ENCODE assay signal across 28 cellular contexts in the genomic region with DNA sequence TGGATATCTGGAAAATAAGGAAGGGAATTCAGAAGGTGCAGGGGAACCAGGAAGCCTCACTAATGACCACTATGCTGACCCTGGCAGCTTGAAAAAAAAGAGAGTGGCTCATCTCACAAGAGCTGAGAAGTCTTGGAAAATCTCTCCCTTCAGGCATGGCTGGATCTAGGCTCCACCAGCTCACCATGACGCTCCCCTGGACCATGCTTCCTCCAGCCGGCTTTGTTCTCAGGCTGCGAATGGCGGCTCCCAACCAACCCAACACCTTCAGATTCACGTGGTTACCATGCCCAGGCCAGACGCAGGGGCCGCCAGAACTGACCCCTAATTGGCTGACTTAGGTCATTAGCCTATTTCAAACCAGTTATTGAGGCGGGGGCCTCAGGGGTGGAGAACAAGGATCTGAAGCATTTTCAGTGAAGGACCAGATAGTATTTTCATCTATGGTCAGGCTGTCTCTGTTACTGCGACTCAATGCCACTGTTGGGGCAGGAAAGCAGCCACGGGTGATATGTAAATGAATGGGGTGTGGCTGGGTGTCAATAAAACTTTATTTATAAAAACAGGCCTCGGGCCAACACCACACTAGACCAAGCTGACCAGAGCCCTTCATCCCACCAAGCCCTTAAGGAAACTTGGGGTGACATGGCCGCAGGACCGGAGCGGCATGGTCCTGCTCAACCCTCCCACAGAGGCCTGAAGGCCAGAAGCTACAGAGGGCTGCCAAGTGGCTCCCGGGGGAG.
DNase-seq lines count a peak whose midpoint lies in the region; ATAC-seq, FAIRE-seq and TF ChIP-seq lines count a peak whose summit lies in the region.
"Had no signal": no experiment of that assay in that cellular context is flagged by ENCODE, and none has a peak within 500 bp of the region (broad histone marks: within the 10 kb centered on the region; RNA-seq: fewer than 3 reads in every experiment).

No MANE protein-coding gene starts in this region.

- H2AFZ ChIP-seq in astrocyte (ENCODE audit: low read depth, low read length) (no peak overlapping the region), K562 (ENCODE audit: low read depth, low read length) (no peak overlapping the region)
- H2AFZ ChIP-seq: GM23338 had no signal

- H3K9ac ChIP-seq in astrocyte (ENCODE audit: low read length) (no peak overlapping the region), K562 (ENCODE audit: insufficient read depth in 1 of 2, low read depth in 2 of 2, low read length in 2 of 2) (no peak overlapping the region), kidney (ENCODE audit: low read length in 2 of 2) (no peak overlapping the region)
- H3K9ac ChIP-seq: BLaER1 treated with 17β-estradiol and CSF1 and Interleukin-3, amounts not matched to agents 10 nM and 100 nM had no signal

- H3K9me3 Mint-ChIP-seq in astrocyte (ENCODE audit: unreplicated experiment), result peaks cover 6% of the 10 kb centered on the region
- H3K9me3 Mint-ChIP-seq: CD4-positive, alpha-beta T cell; CD8-positive, alpha-beta memory T cell; GM23338 had no signal

- TF ChIP-seq CTCF in astrocyte (IDR thresholded peaks at IDR 0.05; ENCODE audit: insufficient read depth, low read depth, low read length) (no peak), K562 (IDR thresholded peaks at IDR 0.05 in 2 of 3, conservative IDR thresholded peaks at IDR 0.05 in 1 of 3; ENCODE audit: insufficient read depth in 2 of 3, low read depth in 1 of 3, low read length in 3 of 3) (no peak), kidney (IDR thresholded peaks at IDR 0.05; ENCODE audit: borderline replicate concordance, extremely low read depth, insufficient read depth) (no peak)

- no peaks in the 10 kb centered on the region for H4K20me1 ChIP-seq in astrocyte (ENCODE audit: insufficient read depth, low read length)
- no peaks in the 10 kb centered on the region for H4K20me1 ChIP-seq in K562 (replicated peaks; ENCODE audit: control insufficient read depth, insufficient read depth, low read length)

- FAIRE-seq in astrocyte (lab: Jason Lieb, UNC) (no peak), K562 (lab: Jason Lieb, UNC) (no peak), kidney (lab: Jason Lieb, UNC) (no peak)
- FAIRE-seq: A549, D721Med, GM12891, GM18507, H54 had no signal

- H3K9me1 ChIP-seq in K562 (ENCODE audit: control insufficient read depth, insufficient read depth, low read length), result no peaks in the 10 kb centered on the region

- no TSS peak for BruUV-seq in K562 (replicated peaks; lab: Mats Ljungman, UMichigan)

- H3K27me3 Mint-ChIP-seq in astrocyte (ENCODE audit: low read depth, unreplicated experiment), result peaks cover 31% of the 10 kb centered on the region
- H3K27me3 Mint-ChIP-seq: CD4-positive, alpha-beta T cell had no signal

- no peaks in the 10 kb centered on the region for H3K9me3 ChIP-seq in right cardiac atrium (ENCODE audit: control insufficient read depth, low read length)
- peaks cover 7% of the 10 kb centered on the region for H3K9me3 ChIP-seq in astrocyte (ENCODE audit: insufficient read depth, low read depth, low read length)
- 0 out of 2 replicates have a peak, but pooled peaks cover 2% of the 10 kb centered on the region for H3K9me3 ChIP-seq in K562 (replicated peaks; ENCODE audit: control insufficient read depth, insufficient read depth, low read depth, low read length)
- H3K9me3 ChIP-seq in kidney (ENCODE audit: control insufficient read depth in 1 of 2, low read length in 2 of 2), result peaks cover 2 to 10% of the 10 kb centered on the region in 2 donors
- H3K9me3 ChIP-seq: BE2C, HAP-1 had no signal

- WGBS in right cardiac atrium, result 87% methylated on average over 15 of the region's 15 CpGs
- 1% methylated on average over 15 of the region's 15 CpGs for WGBS in K562 (ENCODE audit: insufficient coverage, low coverage, missing lambda C conversion rate)

- CTCF ChIA-PET in K562 (lab: Yijun Ruan, JAX; ENCODE audit: low intra/inter-chr PET ratio), result no interaction called here

- no peak for ATAC-seq in Right ventricle myocardium inferior
- no peak for ATAC-seq in right cardiac atrium
- no peak for ATAC-seq in K562
- ATAC-seq: A549, GM23338 had no signal

- H3K27ac ChIP-seq in right cardiac atrium (ENCODE audit: low read length) (no peak overlapping the region), astrocyte (ENCODE audit: low read depth, low read length) (no peak overlapping the region), K562 (ENCODE audit: extremely low read depth, low read depth, low read length) (no peak overlapping the region), kidney (ENCODE audit: low read depth in 2 of 2, low read length in 2 of 2) (no peak overlapping the region)
- H3K27ac ChIP-seq: A549; BLaER1 treated with 17β-estradiol and CSF1 and Interleukin-3, amounts not matched to agents 10 nM and 100 nM had no signal

- H3K4me2 ChIP-seq in astrocyte (ENCODE audit: low read length), result no peak overlapping the region
- no peak overlapping the region for H3K4me2 ChIP-seq in K562 (ENCODE audit: insufficient read depth, low read length)
- H3K4me2 ChIP-seq: A549; BLaER1 treated with 17β-estradiol and CSF1 and Interleukin-3, amounts not matched to agents 10 nM and 100 nM; GM23338 had no signal

- H3K4me3 ChIP-seq in right cardiac atrium (ENCODE audit: low read length) (no peak overlapping the region), astrocyte (ENCODE audit: insufficient read depth, low read depth, low read length) (no peak overlapping the region), K562 (no peak overlapping the region), kidney (ENCODE audit: low read length in 2 of 2) (no peak overlapping the region)
- H3K4me3 ChIP-seq: A549; BLaER1 treated with 17β-estradiol and CSF1 and Interleukin-3, amounts not matched to agents 10 nM and 100 nM; GM23338; HAP-1 had no signal

- no peaks in the 10 kb centered on the region for H3K36me3 Mint-ChIP-seq in astrocyte (ENCODE audit: low read depth, unreplicated experiment)
- H3K36me3 Mint-ChIP-seq: CD14-positive monocyte; CD8-positive, alpha-beta memory T cell had no signal

- TF ChIP-seq EP300 in K562 (IDR thresholded peaks at IDR 0.05; ENCODE audit: low read length), result no peak

- DNase-seq in Right ventricle myocardium inferior (ENCODE audit: missing footprints) (peak; percentile 43), right cardiac atrium (no peak), astrocyte (ENCODE audit: low read depth) (no peak), K562 (ENCODE audit: extremely low read depth in 1 of 4, low spot score in 3 of 4) (no peak), kidney (peak; percentile 36), NCI-H2171 treated with DMSO at 0.1 percent for 48 hours (lab: John Stamatoyannopoulos, UW) (no peak), HPDE6-E6E7 (ENCODE audit: extremely low spot score) (no peak), head of caudate nucleus (no peak)
- DNase-seq: 8988T; ACHN; AML-193; BE2C; CD4-positive, alpha-beta T cell; DMS 273 treated with DMSO at 0.1 percent for 48 hours; DMS79; EL; GDM1; HFFc6 had no signal

- H3K27me3 ChIP-seq in right cardiac atrium (ENCODE audit: control insufficient read depth, insufficient read depth) (no peaks in the 10 kb centered on the region), astrocyte (ENCODE audit: insufficient read depth, low read length) (no peaks in the 10 kb centered on the region), K562 (ENCODE audit: control insufficient read depth in 2 of 2, insufficient read depth in 2 of 2, low read length in 2 of 2) (peaks cover 72 to 94% of the 10 kb centered on the region in 2 experiments)

- no peak for TF ChIP-seq POLR2A in K562 (conservative IDR thresholded peaks at IDR 0.05)

- H3K4me1 Mint-ChIP-seq in astrocyte (ENCODE audit: low read depth, unreplicated experiment), result peaks cover 5% of the 10 kb centered on the region
- H3K4me1 Mint-ChIP-seq: CD14-positive monocyte; CD8-positive, alpha-beta memory T cell; GM23338 had no signal

- H3K36me3 ChIP-seq in astrocyte (ENCODE audit: insufficient read depth, low read length) (no peaks in the 10 kb centered on the region), K562 (ENCODE audit: control insufficient read depth, insufficient read depth, low read length) (no peaks in the 10 kb centered on the region), kidney (ENCODE audit: control insufficient read depth in 1 of 2, insufficient read depth in 2 of 2, low read length in 2 of 2) (no peaks in the 10 kb centered on the region)
- H3K36me3 ChIP-seq: BE2C, HAP-1 had no signal

- H3K79me2 ChIP-seq in astrocyte (ENCODE audit: insufficient read depth, low read length) (no peaks in the 10 kb centered on the region), K562 (ENCODE audit: control insufficient read depth, insufficient read depth, low read length) (no peaks in the 10 kb centered on the region)

- intact Hi-C loops in Right ventricle myocardium inferior (cut with DNase I), result no loop called here
- intact Hi-C loops in right cardiac atrium (cut with DNase I), result no loop called here
- intact Hi-C loops in K562 (cut with micrococcal nuclease), result no loop called here
- intact Hi-C loops in kidney (cut with DNase I), result no loop called here
- intact Hi-C loops in head of caudate nucleus (cut with DNase I), result no loop called here

- POLR2A ChIA-PET in K562 (lab: Yijun Ruan, JAX), result no interaction called here

- in situ Hi-C loops in K562 (cut with MboI), result no loop called here

- H3K27ac Mint-ChIP-seq in astrocyte (ENCODE audit: unreplicated experiment), result peak overlapping the region; percentile 26
- H3K27ac Mint-ChIP-seq: CD14-positive monocyte; CD4-positive, alpha-beta T cell; CD8-positive, alpha-beta memory T cell; GM23338; HFFc6 had no signal

- no peaks in the 10 kb centered on the region for H3K4me1 ChIP-seq in right cardiac atrium (ENCODE audit: control insufficient read depth, insufficient read depth, low read length)
- peaks cover 3% of the 10 kb centered on the region for H3K4me1 ChIP-seq in astrocyte (ENCODE audit: insufficient read depth, low read length)
- H3K4me1 ChIP-seq in K562 (replicated peaks in 1 of 2; ENCODE audit: control insufficient read depth in 2 of 2, insufficient read depth in 2 of 2, low read length in 2 of 2), result peaks cover 0 to 28% of the 10 kb centered on the region in 2 experiments; a peak in 2 of 5 replicates
- peaks cover 0 to under 1% of the 10 kb centered on the region in 2 donors for H3K4me1 ChIP-seq in kidney (ENCODE audit: control insufficient read depth in 1 of 2, insufficient read depth in 1 of 2, low read depth in 1 of 2, low read length in 2 of 2)
- H3K4me1 ChIP-seq: A549, BE2C, HAP-1 had no signal

- TF ChIP-seq RAD21 in K562 (CRISPR knock-in tag; conservative IDR thresholded peaks at IDR 0.05 in 1 of 2, IDR thresholded peaks at IDR 0.05 in 1 of 2), result no peak

- H3K4me3 Mint-ChIP-seq in astrocyte (ENCODE audit: unreplicated experiment), result no peak overlapping the region
- H3K4me3 Mint-ChIP-seq: CD14-positive monocyte; CD4-positive, alpha-beta T cell; CD8-positive, alpha-beta memory T cell; GM23338; HFFc6 had no signal

Comparison
In these comparisons a context has a peak if more than half of its experiments do, and no peak if none do; other contexts are left out.
1. DNase-seq: peak in Right ventricle myocardium inferior (single experiment) and kidney (single experiment); none in right cardiac atrium (0 of 3), astrocyte (single experiment), K562 (0 of 4), NCI-H2171 treated with DMSO at 0.1 percent for 48 hours (single experiment), HPDE6-E6E7 (single experiment) and head of caudate nucleus (0 of 42).